ENCODE assay signal across 11 cellular contexts in genomic region chr6:95690328-95690727, GRCh38.
DNase-seq lines count a peak whose midpoint lies in the region; ATAC-seq and TF ChIP-seq lines count a peak whose summit lies in the region.
"Had no signal": no experiment of that assay in that cellular context is flagged by ENCODE, and none has a peak within 500 bp of the region (broad histone marks: within the 10 kb centered on the region; RNA-seq: fewer than 3 reads in every experiment).

No MANE protein-coding gene starts in this region.

- intact Hi-C loops in OCI-LY7 (cut with micrococcal nuclease; ENCODE audit: unreplicated experiment): no loop called here

- H3K36me3 ChIP-seq in RWPE2 (ENCODE audit: low read depth) (no peaks in the 10 kb centered on the region), OCI-LY7 (ENCODE audit: insufficient read depth, low read length) (no peaks in the 10 kb centered on the region), HAP-1 (replicated peaks) (no peaks in the 10 kb centered on the region)
- H3K36me3 ChIP-seq: cardiac muscle cell had no signal

- no TSS peak for BruUV-seq in OCI-LY7 (replicated peaks; lab: Mats Ljungman, UMichigan)

- no peaks in the 10 kb centered on the region for H4K20me1 ChIP-seq in OCI-LY7 (ENCODE audit: insufficient read depth, low read length)

- no peak overlapping the region for H3K27ac ChIP-seq in RWPE2 (ENCODE audit: poor library complexity, severe bottlenecking)
- H3K27ac ChIP-seq in OCI-LY7 (ENCODE audit: low read depth, low read length, poor library complexity, severe bottlenecking): no peak overlapping the region
- H3K27ac ChIP-seq: cardiac muscle cell had no signal

- H3K4me3 ChIP-seq in RWPE2 (ENCODE audit: severe bottlenecking) (no peak overlapping the region), OCI-LY7 (ENCODE audit: low read depth, low read length, poor library complexity, severe bottlenecking) (no peak overlapping the region), HAP-1 (no peak overlapping the region)
- H3K4me3 ChIP-seq: cardiac muscle cell had no signal

- H3K9me2 ChIP-seq in OCI-LY7 (ENCODE audit: insufficient read depth, low read length): no peaks in the 10 kb centered on the region

- CTCF ChIA-PET in OCI-LY7 (lab: Charles Lee; ENCODE audit: unreplicated experiment): no interaction called here

- peak; percentile 77 for ATAC-seq in GM18502 (IDR thresholded peaks at IDR 0.05; ENCODE audit: poor library complexity, unreplicated experiment)
- peak; percentile 84 for ATAC-seq in GM21447 (IDR thresholded peaks at IDR 0.05; ENCODE audit: unreplicated experiment)
- ATAC-seq in HG03196 (IDR thresholded peaks at IDR 0.05; ENCODE audit: unreplicated experiment): peak; percentile 74
- peak; percentile 73; the same call in 2 of the 3 replicates for ATAC-seq in RWPE2 (ENCODE audit: low read depth)
- ATAC-seq in GM19023 (IDR thresholded peaks at IDR 0.05; ENCODE audit: unreplicated experiment): no peak

- no peak overlapping the region for H3K4me2 ChIP-seq in OCI-LY7 (ENCODE audit: low read length)

- no peak overlapping the region for H2AFZ ChIP-seq in OCI-LY7 (ENCODE audit: low read length)

- in situ Hi-C loops in HAP-1 (cut with MboI; ENCODE audit: low sequenced_read_pairs): no loop called here

- H3K27me3 ChIP-seq in RWPE2 (ENCODE audit: insufficient read depth, poor library complexity, severe bottlenecking): no peaks in the 10 kb centered on the region
- H3K27me3 ChIP-seq in HAP-1 (ENCODE audit: low read depth): no peaks in the 10 kb centered on the region
- H3K27me3 ChIP-seq: cardiac muscle cell had no signal

- TF ChIP-seq CTCF in RWPE2 (IDR thresholded peaks at IDR 0.05; ENCODE audit: poor library complexity, severe bottlenecking): no peak
- no peak for TF ChIP-seq CTCF in OCI-LY7 (conservative IDR thresholded peaks at IDR 0.05; ENCODE audit: low read length)

- H3K79me2 ChIP-seq in OCI-LY7 (ENCODE audit: insufficient read depth, low read depth, low read length): no peaks in the 10 kb centered on the region

- DNase-seq in RWPE2 (ENCODE audit: low spot score) (no peak), OCI-LY7 (ENCODE audit: low spot score) (no peak), HAP-1 (ENCODE audit: low spot score in 2 of 2) (no peak), NCI-H1694 (lab: John Stamatoyannopoulos, UW) (no peak)
- DNase-seq: activated CD8-positive, alpha-beta memory T cell treated with anti-CD3 and anti-CD28 coated beads, Interleukin-2, amount 50 U/mL, for 48 hours; GOT3 had no signal

- H3K9me3 ChIP-seq in RWPE2 (ENCODE audit: severe bottlenecking) (no peaks in the 10 kb centered on the region), OCI-LY7 (ENCODE audit: low read length) (no peaks in the 10 kb centered on the region), HAP-1 (no peaks in the 10 kb centered on the region)

- no peaks in the 10 kb centered on the region for H3K4me1 ChIP-seq in RWPE2 (ENCODE audit: insufficient read depth, poor library complexity, severe bottlenecking)
- H3K4me1 ChIP-seq in OCI-LY7 (ENCODE audit: insufficient read depth, low read length, poor library complexity, severe bottlenecking): no peaks in the 10 kb centered on the region
- peaks cover 7% of the 10 kb centered on the region for H3K4me1 ChIP-seq in HAP-1

- POLR2A ChIA-PET in OCI-LY7 (lab: Charles Lee): no interaction called here
